Comparison of ENCODE assay signal across 8 cellular contexts in the genomic region with DNA sequence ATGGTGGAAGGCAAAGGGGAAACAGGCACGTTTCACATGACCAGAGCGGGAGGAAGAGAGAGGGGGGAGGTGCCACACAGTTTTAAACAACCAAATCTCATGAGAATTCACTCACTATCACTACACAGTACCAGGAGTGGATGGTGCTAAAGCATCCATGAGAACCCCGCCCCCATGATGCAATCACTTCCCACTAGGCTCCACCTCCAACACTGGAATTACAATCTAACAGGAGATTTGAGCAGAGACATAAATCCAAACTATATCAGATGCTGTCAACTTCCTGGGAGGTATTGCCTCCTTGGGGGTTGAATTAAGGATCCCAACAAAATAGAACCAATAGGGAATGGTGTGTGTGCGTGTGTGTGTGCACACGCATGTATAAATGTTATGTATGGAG.
"Had no signal": no experiment of that assay in that cellular context is flagged by ENCODE, and none has a peak within 500 bp of the region (broad histone marks: within the 10 kb centered on the region; RNA-seq: fewer than 3 reads in every experiment).

No MANE protein-coding gene starts in this region.

- FAIRE-seq: HepG2 had no signal

- H3K9me3 ChIP-seq: HAP-1 had no signal

- H3K4me3 ChIP-seq: GM23338, HAP-1 had no signal

- DNase-seq: H7, HFFc6, KG1 had no signal

- H3K4me2 ChIP-seq: GM23338 had no signal

- H2AFZ ChIP-seq: GM23338 had no signal

- H3K36me3 ChIP-seq: HAP-1 had no signal

- H3K4me1 ChIP-seq: HAP-1 had no signal

- ATAC-seq: GM23338, HCT116, HepG2 had no signal

- H3K27ac ChIP-seq: HL-60 had no signal
